ENCODE assay signal across 24 cellular contexts in the genomic region with DNA sequence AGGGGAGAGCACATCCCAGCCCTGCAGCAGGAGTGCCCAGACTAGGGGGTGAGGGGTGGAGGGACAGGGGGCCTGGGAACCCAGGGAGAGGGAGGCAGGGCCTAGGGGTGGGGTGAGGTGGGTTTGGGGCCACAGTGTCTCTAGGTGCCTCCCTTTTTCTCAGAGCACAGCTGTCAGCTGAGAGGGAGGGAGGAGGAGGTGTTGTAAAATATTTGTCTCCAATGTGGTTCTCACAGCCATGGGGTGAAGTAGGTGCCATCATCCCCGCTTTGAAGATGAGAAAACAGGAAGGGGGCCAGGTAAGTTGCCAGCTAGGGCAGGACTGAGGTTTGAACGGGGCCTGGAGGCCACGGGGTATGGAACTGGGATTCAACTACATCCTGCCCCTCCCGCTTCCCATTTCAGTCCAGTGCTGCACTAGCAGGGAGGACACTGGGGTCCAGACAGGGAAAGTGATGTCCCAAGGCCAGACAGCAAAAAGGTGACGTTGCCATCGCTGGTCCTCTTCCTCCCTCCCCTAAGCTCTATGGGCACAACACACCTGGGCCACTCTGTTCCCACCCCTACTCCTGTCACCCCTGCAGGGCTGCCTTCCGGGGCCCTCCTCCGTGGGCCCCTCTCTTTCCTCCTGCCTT. TPM values are rescaled to one million over a fixed set of nuclear protein-coding genes. Genes with fewer than 3 reads are reported as not detected.
DNase-seq lines count a peak whose midpoint lies in the region; ATAC-seq, FAIRE-seq and TF ChIP-seq lines count a peak whose summit lies in the region.
"Had no signal": no experiment of that assay in that cellular context is flagged by ENCODE, and none has a peak within 500 bp of the region (broad histone marks: within the 10 kb centered on the region; RNA-seq: fewer than 3 reads in every experiment).

No MANE protein-coding gene starts in this region.

- CTCF ChIA-PET in A673 (lab: Charles Lee) = no interaction called here

- TF ChIP-seq POLR2A in Peyer's patch (IDR thresholded peaks at IDR 0.05) (no peak), GM12891 (IDR thresholded peaks at IDR 0.05; ENCODE audit: low read depth, low read length) (no peak)

- H3K36me3 ChIP-seq in right atrium auricular region = no peaks in the 10 kb centered on the region
- H3K36me3 ChIP-seq in SU-DHL-6 (ENCODE audit: low read length) = no peaks in the 10 kb centered on the region
- no peaks in the 10 kb centered on the region for H3K36me3 ChIP-seq in A673 (ENCODE audit: insufficient read depth, low read length, poor library complexity, severe bottlenecking)
- H3K36me3 ChIP-seq in Peyer's patch = no peaks in the 10 kb centered on the region
- H3K36me3 ChIP-seq: brain microvascular endothelial cell, pancreas, sigmoid colon, stomach had no signal

- peak; percentile 66 for ATAC-seq in central memory CD8-positive, alpha-beta T cell (replicated peaks; ENCODE audit: extremely low read depth, poor library complexity, severe bottlenecking)
- no peak for ATAC-seq in stimulated activated memory B cell treated with anti-CD40 and anti-IgM and Interleukin-4, amounts not matched to agents 10 μg/mL and 1 μg/mL and 100 μg/mL, for 72 hours
- ATAC-seq: pancreas had no signal

- H3K9ac ChIP-seq in SU-DHL-6 (ENCODE audit: low read length) = peak overlapping the region; percentile 38

- H3K27me3 ChIP-seq in right atrium auricular region = no peaks in the 10 kb centered on the region
- no peaks in the 10 kb centered on the region for H3K27me3 ChIP-seq in SU-DHL-6 (ENCODE audit: low read length)
- no peaks in the 10 kb centered on the region for H3K27me3 ChIP-seq in A673 (replicated peaks; ENCODE audit: insufficient read depth, low read depth, low read length, poor library complexity)
- no peaks in the 10 kb centered on the region for H3K27me3 ChIP-seq in Peyer's patch
- H3K27me3 ChIP-seq: brain microvascular endothelial cell, pancreas, sigmoid colon, stomach had no signal

- no peaks in the 10 kb centered on the region for H3K27me3 Mint-ChIP-seq in central memory CD8-positive, alpha-beta T cell
- H3K27me3 Mint-ChIP-seq in stimulated activated memory B cell treated with anti-CD40 and anti-IgM and Interleukin-4, amounts not matched to agents 10 μg/mL and 1 μg/mL and 100 μg/mL, for 72 hours = no peaks in the 10 kb centered on the region
- H3K27me3 Mint-ChIP-seq: B cell had no signal

- peaks cover 51% of the 10 kb centered on the region for H3K4me1 Mint-ChIP-seq in central memory CD8-positive, alpha-beta T cell
- H3K4me1 Mint-ChIP-seq in stimulated activated memory B cell treated with anti-CD40 and anti-IgM and Interleukin-4, amounts not matched to agents 10 μg/mL and 1 μg/mL and 100 μg/mL, for 72 hours = peaks cover 21% of the 10 kb centered on the region

- intact Hi-C loops in cardiac septum (cut with DNase I) (no loop called here), A673 (cut with micrococcal nuclease; ENCODE audit: unreplicated experiment) (no loop called here)

- H3K4me3 ChIP-seq in right atrium auricular region (no peak overlapping the region), SU-DHL-6 (ENCODE audit: insufficient read depth, low read length, poor library complexity, severe bottlenecking) (no peak overlapping the region), A673 (ENCODE audit: low read depth, low read length, poor library complexity, severe bottlenecking) (no peak overlapping the region), Peyer's patch (no peak overlapping the region)
- H3K4me3 ChIP-seq: lung, pancreas, sigmoid colon, stomach had no signal

- H3K4me2 ChIP-seq in SU-DHL-6 (ENCODE audit: low read depth, low read length, poor library complexity, severe bottlenecking) = peak overlapping the region; percentile 59

- H3K27ac ChIP-seq in right atrium auricular region = no peak overlapping the region
- peak overlapping the region; percentile 71 for H3K27ac ChIP-seq in SU-DHL-6 (ENCODE audit: low read depth, low read length)
- H3K27ac ChIP-seq in A673 (ENCODE audit: low read depth, low read length, poor library complexity, severe bottlenecking) = no peak overlapping the region
- H3K27ac ChIP-seq in Peyer's patch = no peak overlapping the region
- H3K27ac ChIP-seq: brain microvascular endothelial cell, pancreas, sigmoid colon, stomach, VCaP had no signal

- no peaks in the 10 kb centered on the region for H3K79me2 ChIP-seq in SU-DHL-6 (ENCODE audit: insufficient read depth, low read length)

- H3K27ac Mint-ChIP-seq in central memory CD8-positive, alpha-beta T cell (ENCODE audit: low read depth) = peak overlapping the region; percentile 98
- peak overlapping the region; percentile 31 for H3K27ac Mint-ChIP-seq in stimulated activated memory B cell treated with anti-CD40 and anti-IgM and Interleukin-4, amounts not matched to agents 10 μg/mL and 1 μg/mL and 100 μg/mL, for 72 hours
- H3K27ac Mint-ChIP-seq: B cell had no signal

- no peaks in the 10 kb centered on the region for H3K9me3 Mint-ChIP-seq in central memory CD8-positive, alpha-beta T cell
- no peaks in the 10 kb centered on the region for H3K9me3 Mint-ChIP-seq in stimulated activated memory B cell treated with anti-CD40 and anti-IgM and Interleukin-4, amounts not matched to agents 10 μg/mL and 1 μg/mL and 100 μg/mL, for 72 hours

- H2AFZ ChIP-seq in SU-DHL-6 (ENCODE audit: low read depth, low read length, severe bottlenecking) = no peak overlapping the region

- peaks cover 0 to 6% of the 10 kb centered on the region in 2 donors for H3K4me1 ChIP-seq in right atrium auricular region
- peaks cover 10% of the 10 kb centered on the region for H3K4me1 ChIP-seq in A673 (ENCODE audit: insufficient read depth, low read length, poor library complexity, severe bottlenecking)
- H3K4me1 ChIP-seq in Peyer's patch = no peaks in the 10 kb centered on the region
- H3K4me1 ChIP-seq: pancreas, stomach had no signal

- no peaks in the 10 kb centered on the region for H4K20me1 ChIP-seq in SU-DHL-6 (ENCODE audit: low read depth, low read length)

- H3K9me3 ChIP-seq in right atrium auricular region (no peaks in the 10 kb centered on the region), SU-DHL-6 (ENCODE audit: insufficient read depth, low read length) (no peaks in the 10 kb centered on the region), A673 (ENCODE audit: low read depth, low read length, poor library complexity, severe bottlenecking) (no peaks in the 10 kb centered on the region), Peyer's patch (no peaks in the 10 kb centered on the region)
- H3K9me3 ChIP-seq: pancreas, sigmoid colon, stomach had no signal

- no peak for FAIRE-seq in GM12891 (lab: Jason Lieb, UNC)
- FAIRE-seq: G401.6, GM19239, keratinocyte, pancreas had no signal

- H3F3A ChIP-seq in SU-DHL-6 (ENCODE audit: insufficient read depth) = peaks cover 19% of the 10 kb centered on the region

- DNase-seq in cardiac septum (ENCODE audit: low spot score) (peak; percentile 60), right atrium auricular region (ENCODE audit: low spot score) (no peak), A673 (ENCODE audit: low spot score) (no peak), Peyer's patch (no peak), GM12891 (ENCODE audit: insufficient read length, low spot score) (no peak)
- peak in 1 of 2 donors; percentile 45 for DNase-seq in central memory CD8-positive, alpha-beta T cell (ENCODE audit: low spot score in 2 of 2)
- DNase-seq: brain microvascular endothelial cell, GOT3, hippocampal formation, Karpas-422, NCI-H1092 treated with DMSO at 0.1 percent for 48 hours, NCI-H524 treated with DMSO at 0.1 percent for 48 hours, sigmoid colon, stomach, trophoblast cell had no signal

- BruUV-seq in A673 (replicated peaks; lab: Mats Ljungman, UMichigan) = no TSS peak

- H3K36me3 Mint-ChIP-seq in central memory CD8-positive, alpha-beta T cell (ENCODE audit: insufficient read depth) = peaks cover 4% of the 10 kb centered on the region
- no peaks in the 10 kb centered on the region for H3K36me3 Mint-ChIP-seq in stimulated activated memory B cell treated with anti-CD40 and anti-IgM and Interleukin-4, amounts not matched to agents 10 μg/mL and 1 μg/mL and 100 μg/mL, for 72 hours

- POLR2A ChIA-PET in A673 (lab: Charles Lee; ENCODE audit: low non-redundant PET) = no interaction called here

- H3K4me3 Mint-ChIP-seq in central memory CD8-positive, alpha-beta T cell = peak overlapping the region; percentile 83
- no peak overlapping the region for H3K4me3 Mint-ChIP-seq in stimulated activated memory B cell treated with anti-CD40 and anti-IgM and Interleukin-4, amounts not matched to agents 10 μg/mL and 1 μg/mL and 100 μg/mL, for 72 hours
- H3K4me3 Mint-ChIP-seq: B cell had no signal

- no peaks in the 10 kb centered on the region for H3K9me2 ChIP-seq in SU-DHL-6 (replicated peaks; ENCODE audit: insufficient read depth, low read length)

- TF ChIP-seq CTCF in right atrium auricular region (IDR thresholded peaks at IDR 0.05) = no peak
- no peak for TF ChIP-seq CTCF in SU-DHL-6 (IDR thresholded peaks at IDR 0.05; ENCODE audit: insufficient read depth, low read length, poor library complexity, severe bottlenecking)
- no peak for TF ChIP-seq CTCF in A673 (conservative IDR thresholded peaks at IDR 0.05; ENCODE audit: low read depth, low read length)
- TF ChIP-seq CTCF in Peyer's patch (IDR thresholded peaks at IDR 0.05) = no peak

TF ChIP-seq in GM12891, 5 proteins besides CTCF, POLR2A, EP300 and RAD21:
- TF ChIP-seq SPI1 (IDR thresholded peaks at IDR 0.05; ENCODE audit: low read depth, low read length) = no peak

RNA-seq across cellular contexts. Expression of a gene that starts 20.3 kb away (rescaled TPM):
- total RNA-seq in cardiac septum (10.3 TPM), right atrium auricular region (1 to 10 TPM; 5.6 to 6.3 TPM), A673 (2021) (0.13 TPM in 1 of 2 replicates, not detected in the other), Peyer's patch (1 to 10 TPM in 1 of 4 donors, under 1 TPM in 2, not detected in 1; 0.28 to 9.9 (median 0.40) TPM)
- 0.18 TPM for polyA plus RNA-seq in GM12891 (2012; ENCODE audit: low read depth, missing spikeins)
- polyA plus RNA-seq: keratinocyte had no signal
